In genomic region chr1:9179450-9179849, GRCh38 we compare ENCODE assay signal across 23 cellular contexts. TPM values are rescaled to one million over a fixed set of nuclear protein-coding genes. Genes with fewer than 3 reads are reported as not detected.
A peak's percentile ranks its signal among the peaks of the same experiment; 100 is the strongest.
DNase-seq lines count a peak whose midpoint lies in the region; ATAC-seq, FAIRE-seq and TF ChIP-seq lines count a peak whose summit lies in the region.
"Had no signal": no experiment of that assay in that cellular context is flagged by ENCODE, and none has a peak within 500 bp of the region (broad histone marks: within the 10 kb centered on the region; RNA-seq: fewer than 3 reads in every experiment).

No MANE protein-coding gene starts in this region.

- TF ChIP-seq CTCF in SK-N-SH (IDR thresholded peaks at IDR 0.05): no peak
- no peak for TF ChIP-seq CTCF in endothelial cell (IDR thresholded peaks at IDR 0.05; ENCODE audit: unreplicated experiment)
- TF ChIP-seq CTCF in smooth muscle cell (IDR thresholded peaks at IDR 0.05; ENCODE audit: borderline replicate concordance, insufficient read depth, poor library complexity, severe bottlenecking): no peak
- no peak for TF ChIP-seq CTCF in kidney (IDR thresholded peaks at IDR 0.05; ENCODE audit: borderline replicate concordance, extremely low read depth, insufficient read depth)

- no peaks in the 10 kb centered on the region for H3K9me3 Mint-ChIP-seq in endothelial cell (ENCODE audit: unreplicated experiment)
- H3K9me3 Mint-ChIP-seq in stimulated activated naive B cell treated with anti-CD40 and anti-IgM and Interleukin-4, amounts not matched to agents 10 μg/mL and 1 μg/mL and 100 μg/mL, for 72 hours: peaks cover 3 to 5% of the 10 kb centered on the region in 2 donors
- H3K9me3 Mint-ChIP-seq: activated naive CD4-positive, alpha-beta T cell treated with anti-CD3 and anti-CD28 coated beads for 36 hours; CD4-positive, alpha-beta T cell had no signal

- ATAC-seq in SK-N-SH treated with all-trans-retinoic acid at 6 μM for 48 hours (no peak), GM18520 (IDR thresholded peaks at IDR 0.05; ENCODE audit: unreplicated experiment) (no peak)
- ATAC-seq in stimulated activated naive B cell treated with anti-CD40 and anti-IgM and Interleukin-4, amounts not matched to agents 10 μg/mL and 1 μg/mL and 100 μg/mL, for 72 hours (replicated peaks): no peak
- ATAC-seq: activated CD4-positive, alpha-beta T cell treated with anti-CD3 and anti-CD28 coated beads for 36 hours had no signal

- TF ChIP-seq RAD21 in SK-N-SH (IDR thresholded peaks at IDR 0.05; ENCODE audit: low read length): no peak

- no peaks in the 10 kb centered on the region for H3K9me2 ChIP-seq in SK-N-SH

- intact Hi-C loops in kidney (cut with DNase I): no loop called here

- no peak for TF ChIP-seq EP300 in SK-N-SH (IDR thresholded peaks at IDR 0.05; ENCODE audit: borderline replicate concordance in 1 of 2, low read depth in 1 of 2, low read length in 1 of 2)

- no peak overlapping the region for H3K4me3 ChIP-seq in SK-N-SH (ENCODE audit: low read depth in 2 of 2, low read length in 1 of 2)
- H3K4me3 ChIP-seq in smooth muscle cell: no peak overlapping the region
- H3K4me3 ChIP-seq in kidney (ENCODE audit: low read length in 2 of 2): no peak overlapping the region
- H3K4me3 ChIP-seq: skin epidermis had no signal

- CTCF ChIA-PET in SK-N-SH (lab: Yijun Ruan, JAX): interaction anchor here (0.9 to 2.9 kb wide), 5 partner anchors 9 to 311 kb away, joined by 3 to 15 read pairs (median 14); no protein-coding TSS in a partner anchor

- POLR2A ChIA-PET in SK-N-SH (lab: Yijun Ruan, JAX): no interaction called here

- no peak overlapping the region; a peak in 1 of 4 replicates for H3K27ac ChIP-seq in SK-N-SH (ENCODE audit: low read depth in 2 of 2, low read length in 1 of 2)
- no peak overlapping the region for H3K27ac ChIP-seq in smooth muscle cell (ENCODE audit: low read depth)
- H3K27ac ChIP-seq in kidney (ENCODE audit: low read depth in 2 of 2, low read length in 2 of 2): no peak overlapping the region
- H3K27ac ChIP-seq: 22Rv1, esophagus muscularis mucosa had no signal

- no peak for FAIRE-seq in kidney (lab: Jason Lieb, UNC)

- H3K4me2 ChIP-seq in SK-N-SH: peak overlapping the region; percentile 80; the same call in 1 of the 2 replicates
- peak overlapping the region; percentile 88 for H3K4me2 ChIP-seq in smooth muscle cell

- peaks cover 12 to 17% of the 10 kb centered on the region in 2 experiments for H3K36me3 ChIP-seq in SK-N-SH (replicated peaks in 1 of 2; ENCODE audit: control insufficient read depth in 1 of 2, insufficient read depth in 2 of 2, low read length in 1 of 2)
- no peaks in the 10 kb centered on the region for H3K36me3 ChIP-seq in smooth muscle cell (ENCODE audit: low read depth)
- no peaks in the 10 kb centered on the region for H3K36me3 ChIP-seq in kidney (ENCODE audit: control insufficient read depth in 1 of 2, insufficient read depth in 2 of 2, low read length in 2 of 2)
- H3K36me3 ChIP-seq: esophagus muscularis mucosa, thoracic aorta had no signal

- H3K9ac ChIP-seq in SK-N-SH (no peak overlapping the region), smooth muscle cell (ENCODE audit: low read depth) (no peak overlapping the region), kidney (ENCODE audit: low read length in 2 of 2) (no peak overlapping the region)

- H3K9me3 ChIP-seq in SK-N-SH: no peaks in the 10 kb centered on the region
- H3K9me3 ChIP-seq in smooth muscle cell (replicated peaks; ENCODE audit: low read depth): no peaks in the 10 kb centered on the region
- no peaks in the 10 kb centered on the region for H3K9me3 ChIP-seq in kidney (ENCODE audit: control insufficient read depth in 1 of 2, low read length in 2 of 2)
- H3K9me3 ChIP-seq: esophagus muscularis mucosa, heart left ventricle, thoracic aorta had no signal

- H3K27ac Mint-ChIP-seq in endothelial cell (ENCODE audit: unreplicated experiment): no peak overlapping the region
- no peak overlapping the region for H3K27ac Mint-ChIP-seq in stimulated activated naive B cell treated with anti-CD40 and anti-IgM and Interleukin-4, amounts not matched to agents 10 μg/mL and 1 μg/mL and 100 μg/mL, for 72 hours
- H3K27ac Mint-ChIP-seq: activated CD4-positive, alpha-beta T cell treated with anti-CD3 and anti-CD28 coated beads for 36 hours; activated naive CD4-positive, alpha-beta T cell treated with anti-CD3 and anti-CD28 coated beads for 36 hours; CD4-positive, alpha-beta T cell had no signal

- WGBS in SK-N-SH (ENCODE audit: low lambda C conversion rate): 89% methylated on average over 5 of the region's 5 CpGs
- WGBS in smooth muscle cell (ENCODE audit: low lambda C conversion rate): 93% methylated on average over 5 of the region's 5 CpGs

- peak overlapping the region; percentile 60 for H3K4me3 Mint-ChIP-seq in endothelial cell (ENCODE audit: unreplicated experiment)
- H3K4me3 Mint-ChIP-seq in stimulated activated naive B cell treated with anti-CD40 and anti-IgM and Interleukin-4, amounts not matched to agents 10 μg/mL and 1 μg/mL and 100 μg/mL, for 72 hours: no peak overlapping the region
- H3K4me3 Mint-ChIP-seq: activated CD4-positive, alpha-beta T cell treated with anti-CD3 and anti-CD28 coated beads for 36 hours; activated naive CD4-positive, alpha-beta T cell treated with anti-CD3 and anti-CD28 coated beads for 36 hours; CD4-positive, alpha-beta T cell had no signal

- peaks cover 4% of the 10 kb centered on the region for H3K27me3 Mint-ChIP-seq in endothelial cell (ENCODE audit: unreplicated experiment)
- peaks cover 34 to 53% of the 10 kb centered on the region in 2 donors for H3K27me3 Mint-ChIP-seq in stimulated activated naive B cell treated with anti-CD40 and anti-IgM and Interleukin-4, amounts not matched to agents 10 μg/mL and 1 μg/mL and 100 μg/mL, for 72 hours

- H3K79me2 ChIP-seq in SK-N-SH (ENCODE audit: insufficient read depth): peaks cover 82% of the 10 kb centered on the region
- peaks cover 73% of the 10 kb centered on the region for H3K79me2 ChIP-seq in smooth muscle cell (ENCODE audit: low read depth)

- H4K20me1 ChIP-seq in SK-N-SH (ENCODE audit: insufficient read depth) (peaks cover 67% of the 10 kb centered on the region), smooth muscle cell (ENCODE audit: low read depth) (peaks cover 71% of the 10 kb centered on the region)

- H3K4me1 ChIP-seq in SK-N-SH (ENCODE audit: control insufficient read depth in 1 of 2, insufficient read depth in 2 of 2, low read depth in 1 of 2, low read length in 1 of 2): peaks cover 0 to 27% of the 10 kb centered on the region in 2 experiments; a peak in 1 of 4 replicates
- H3K4me1 ChIP-seq in smooth muscle cell (ENCODE audit: low read depth): peaks cover 8% of the 10 kb centered on the region
- peaks cover 0 to 6% of the 10 kb centered on the region in 2 donors for H3K4me1 ChIP-seq in kidney (ENCODE audit: control insufficient read depth in 1 of 2, insufficient read depth in 1 of 2, low read depth in 1 of 2, low read length in 2 of 2)

- no peaks in the 10 kb centered on the region for H3F3A ChIP-seq in SK-N-SH (replicated peaks; ENCODE audit: insufficient read depth)
- no peaks in the 10 kb centered on the region for H3F3A ChIP-seq in smooth muscle cell (ENCODE audit: low read depth)

- H3K27me3 ChIP-seq in SK-N-SH (ENCODE audit: insufficient read depth): no peaks in the 10 kb centered on the region
- H3K27me3 ChIP-seq in smooth muscle cell (ENCODE audit: low read depth): no peaks in the 10 kb centered on the region

- H2AFZ ChIP-seq in SK-N-SH (ENCODE audit: low read depth): no peak overlapping the region
- no peak overlapping the region for H2AFZ ChIP-seq in smooth muscle cell (ENCODE audit: low read depth)

- DNase-seq in SK-N-SH: no peak
- DNase-seq in NCI-H526 treated with DMSO at 0.1 percent for 48 hours (lab: John Stamatoyannopoulos, UW): peak; percentile 39
- DNase-seq in endothelial cell (ENCODE audit: low spot score): no peak
- DNase-seq in smooth muscle cell (lab: John Stamatoyannopoulos, UW; ENCODE audit: unreplicated experiment): no peak
- DNase-seq in kidney: no peak
- DNase-seq in stimulated activated naive B cell treated with anti-CD40 and anti-IgM and Interleukin-4, amounts not matched to agents 10 μg/mL and 1 μg/mL and 100 μg/mL, for 72 hours: no peak
- DNase-seq: activated CD4-positive, alpha-beta T cell treated with anti-CD3 and anti-CD28 coated beads for 36 hours; activated CD8-positive, alpha-beta memory T cell treated with anti-CD3 and anti-CD28 coated beads, Interleukin-2, amount 50 U/mL, for 48 hours; activated naive CD4-positive, alpha-beta T cell treated with anti-CD3 and anti-CD28 coated beads for 36 hours; CD4-positive, alpha-beta T cell; DMS79; Karpas-422; midbrain; NCI-H2171 treated with DMSO at 0.1 percent for 48 hours; SHP77; stimulated activated CD4-positive, alpha-beta T cell treated with anti-CD3 and anti-CD28 coated beads, Interleukin-4, amount 100 ng/mL, for 4 hours had no signal

- peaks cover 17% of the 10 kb centered on the region for H3K4me1 Mint-ChIP-seq in endothelial cell (ENCODE audit: unreplicated experiment)
- H3K4me1 Mint-ChIP-seq in stimulated activated naive B cell treated with anti-CD40 and anti-IgM and Interleukin-4, amounts not matched to agents 10 μg/mL and 1 μg/mL and 100 μg/mL, for 72 hours: peaks cover 9 to 13% of the 10 kb centered on the region in 2 donors

- peaks cover 22% of the 10 kb centered on the region for H3K36me3 Mint-ChIP-seq in endothelial cell (ENCODE audit: low read depth, unreplicated experiment)
- H3K36me3 Mint-ChIP-seq in stimulated activated naive B cell treated with anti-CD40 and anti-IgM and Interleukin-4, amounts not matched to agents 10 μg/mL and 1 μg/mL and 100 μg/mL, for 72 hours: no peaks in the 10 kb centered on the region

TF ChIP-seq in SK-N-SH, 30 proteins besides CTCF, POLR2A, EP300 and RAD21 (continues in another document):
- no peak for TF ChIP-seq FOSL2 (IDR thresholded peaks at IDR 0.05; ENCODE audit: borderline replicate concordance, low read depth)

TF ChIP-seq in SK-N-SH treated with all-trans-retinoic acid at 6 μM for 48 hours, 23 proteins besides CTCF, POLR2A, EP300 and RAD21 (continues in another document):
- no peak for TF ChIP-seq TCF4 (CRISPR knock-in tag; IDR thresholded peaks at IDR 0.05; ENCODE audit: borderline replicate concordance)
- TF ChIP-seq TOX (CRISPR knock-in tag; IDR thresholded peaks at IDR 0.05; ENCODE audit: borderline replicate concordance): no peak

RNA-seq across cellular contexts. Expression of gene GPR157, which starts 50.5 kb away (rescaled TPM):
- 1.8 and 2.1 TPM in 2 replicates for polyA plus RNA-seq in SK-N-SH (2012; rRNA removed)
- polyA plus RNA-seq in SK-N-SH (2012; cell fraction: cytosol; rRNA removed): 1.1 and 1.4 TPM in 2 replicates
- polyA plus RNA-seq in SK-N-SH (2012; cell fraction: nucleus; rRNA removed): 4.3 and 5.7 TPM in 2 replicates
- 2.8 TPM for total RNA-seq in endothelial cell (ENCODE audit: unreplicated experiment)
- 2.8 and 4.4 TPM in 2 replicates for total RNA-seq in smooth muscle cell
- polyA plus RNA-seq in smooth muscle cell: 1.6 and 2.7 TPM in 2 replicates
- total RNA-seq in kidney: 9.1 TPM
- 3.2 TPM for polyA plus RNA-seq in kidney (ENCODE audit: insufficient read depth, low read depth, low replicate concordance)

RNA-seq across cellular contexts. Expression of gene H6PD, which starts 55.1 kb away (rescaled TPM):
- polyA plus RNA-seq in SK-N-SH (2012; rRNA removed) (16.2 and 19.1 TPM in 2 replicates), smooth muscle cell (13.6 and 15.3 TPM in 2 replicates), kidney (ENCODE audit: insufficient read depth, low read depth, low replicate concordance) (5.7 TPM)
- 10.0 and 13.9 TPM in 2 replicates for polyA plus RNA-seq in SK-N-SH (2012; cell fraction: cytosol; rRNA removed)
- polyA plus RNA-seq in SK-N-SH (2012; cell fraction: nucleus; rRNA removed): 23.2 and 26.0 TPM in 2 replicates
- total RNA-seq in endothelial cell (ENCODE audit: unreplicated experiment) (18.6 TPM), smooth muscle cell (15.1 and 17.3 TPM in 2 replicates), kidney (64.3 TPM)
